19 cellular contexts compared by ENCODE assay signal in the genomic region with DNA sequence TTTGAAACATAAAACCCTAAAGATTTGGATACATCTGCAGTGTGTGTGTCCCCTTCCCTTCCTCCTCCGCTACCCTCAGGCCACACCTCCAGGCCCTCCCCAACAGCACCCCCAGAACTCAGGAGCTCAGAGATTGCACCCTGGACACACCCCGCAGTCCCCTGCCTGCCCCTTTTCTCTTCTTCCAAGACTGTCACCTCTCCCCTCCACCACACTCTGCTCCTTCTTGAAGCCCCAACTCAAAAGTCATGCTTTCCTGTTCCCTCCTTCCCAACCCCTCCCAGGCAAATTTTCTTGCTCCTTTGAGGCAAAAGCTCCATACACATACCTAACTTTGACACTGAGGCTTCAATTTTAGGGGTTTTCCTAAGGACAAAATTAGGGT.
"Had no signal": no experiment of that assay in that cellular context is flagged by ENCODE, and none has a peak within 500 bp of the region (broad histone marks: within the 10 kb centered on the region; RNA-seq: fewer than 3 reads in every experiment).

No MANE protein-coding gene starts in this region.

- H3K36me3 Mint-ChIP-seq: brain, WTC11 had no signal

- H3K27ac ChIP-seq: PC-9 had no signal

- ATAC-seq: activated CD8-positive, alpha-beta T cell treated with anti-CD3 and anti-CD28 coated beads, Interleukin-2, amount 10 ng/mL, durations not matched to agents 7 days and 5 days; WTC11 had no signal

- DNase-seq: activated CD4-positive, alpha-beta T cell treated with anti-CD3 and anti-CD28 coated beads for 48 hours; activated CD4-positive, alpha-beta T cell treated with anti-CD3 and anti-CD28 coated beads, Interleukin-2, amount 50 U/mL, for 4 hours; activated CD4-positive, CD25-positive, alpha-beta regulatory T cell treated with anti-CD3 and anti-CD28 coated beads, Interleukin-2, amount 50 U/mL, for 72 hours; activated CD8-positive, alpha-beta memory T cell treated with anti-CD3 and anti-CD28 coated beads, Interleukin-2, amount 50 U/mL, for 48 hours; activated CD8-positive, alpha-beta T cell treated with anti-CD3 and anti-CD28 coated beads, Interleukin-2, amount 10 ng/mL, durations not matched to agents 7 days and 5 days; activated naive CD4-positive, alpha-beta T cell treated with anti-CD3 and anti-CD28 coated beads, Interleukin-2, amount 50 U/mL, for 16 hours; activated T-cell treated with anti-CD3 and anti-CD28 coated beads, Interleukin-2, amount 50 U/mL, for 1 hour; amygdala; NCI-H1436 treated with DMSO at 0.1 percent for 48 hours; NCI-H187; NCI-H2171; NCI-H2227 treated with DMSO at 0.1 percent for 48 hours; NCI-H446 treated with DMSO at 0.1 percent for 48 hours; NCI-H524 treated with DMSO at 0.1 percent for 48 hours; PC-9; SHP77 treated with DMSO at 0.1 percent for 48 hours had no signal

- H2AFZ ChIP-seq: PC-9 had no signal

- H3K4me2 ChIP-seq: PC-9 had no signal

- H3K4me3 ChIP-seq: PC-9 had no signal

- H3K4me3 Mint-ChIP-seq: activated CD8-positive, alpha-beta T cell treated with anti-CD3 and anti-CD28 coated beads, Interleukin-2, amount 10 ng/mL, durations not matched to agents 7 days and 5 days; brain; T-helper 1 cell treated with Interleukin-12 subunit alpha and Interleukin-12 subunit beta and Interleukin-4 antibody, amounts not matched to agents 30 μg/mL and 1 μg/mL, for 36 hours; WTC11 had no signal

- H3K27me3 Mint-ChIP-seq: brain had no signal

- H3K27ac Mint-ChIP-seq: activated CD8-positive, alpha-beta T cell treated with anti-CD3 and anti-CD28 coated beads, Interleukin-2, amount 10 ng/mL, durations not matched to agents 7 days and 5 days; T-helper 1 cell treated with Interleukin-12 subunit alpha and Interleukin-12 subunit beta and Interleukin-4 antibody, amounts not matched to agents 30 μg/mL and 1 μg/mL, for 36 hours; WTC11 had no signal
